In the genomic region with DNA sequence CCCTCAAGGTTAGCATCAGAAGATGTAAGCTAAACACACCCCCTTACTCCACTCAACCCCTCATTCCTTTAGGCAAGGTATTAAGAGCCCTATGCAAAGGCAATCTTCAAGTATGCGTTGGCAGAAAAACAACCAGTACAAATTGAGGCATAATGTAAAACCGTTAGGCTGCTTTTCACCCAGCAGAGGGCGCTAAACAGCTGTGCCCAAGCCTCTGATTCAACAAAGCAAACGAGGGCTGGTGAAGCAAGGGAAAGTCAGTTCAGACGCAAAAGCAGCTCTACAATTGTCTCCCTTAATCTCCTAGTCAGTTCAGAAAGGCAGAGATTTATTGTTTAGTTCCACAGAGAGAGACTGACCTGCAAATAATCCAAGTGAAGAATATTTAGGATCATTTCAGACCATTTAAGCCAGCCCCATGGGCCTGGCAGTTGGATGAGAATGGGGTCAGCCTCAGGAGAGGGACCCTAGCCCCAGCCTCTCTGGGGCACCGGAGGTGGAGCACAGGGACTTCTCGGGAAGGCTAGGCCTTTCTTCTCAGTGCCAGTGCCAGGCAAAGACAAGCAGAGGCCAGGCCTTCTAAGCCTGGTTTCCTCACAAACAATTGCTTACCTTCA, we compare ENCODE assay signal across 8 cellular contexts. TPM values are rescaled to one million over a fixed set of nuclear protein-coding genes. Genes with fewer than 3 reads are reported as not detected.
DNase-seq lines count a peak whose midpoint lies in the region; ATAC-seq and TF ChIP-seq lines count a peak whose summit lies in the region.

No MANE protein-coding gene starts in this region.

- no peak overlapping the region for H3K4me3 ChIP-seq in right lobe of liver

- no peaks in the 10 kb centered on the region for H3K27me3 ChIP-seq in right lobe of liver

- TF ChIP-seq POLR2A in right lobe of liver (IDR thresholded peaks at IDR 0.05) = no peak

- no peaks in the 10 kb centered on the region for H3K36me3 ChIP-seq in right lobe of liver

- peaks cover 0 to 52% (median 3%) of the 10 kb centered on the region in 4 donors for H3K4me1 ChIP-seq in right lobe of liver

- H3K27ac Mint-ChIP-seq in activated CD4-positive, alpha-beta T cell treated with anti-CD3 and anti-CD28 coated beads, Interleukin-2, amount 10 ng/mL, durations not matched to agents 7 days and 5 days = no peak overlapping the region

- peaks cover 37% of the 10 kb centered on the region for H3K4me1 Mint-ChIP-seq in activated CD4-positive, alpha-beta T cell treated with anti-CD3 and anti-CD28 coated beads, Interleukin-2, amount 10 ng/mL, durations not matched to agents 7 days and 5 days

- H3K4me3 Mint-ChIP-seq in activated CD4-positive, alpha-beta T cell treated with anti-CD3 and anti-CD28 coated beads, Interleukin-2, amount 10 ng/mL, durations not matched to agents 7 days and 5 days = no peak overlapping the region

- intact Hi-C loops in right lobe of liver (cut with DNase I) = no loop called here

- H3K9me3 ChIP-seq in right lobe of liver = no peaks in the 10 kb centered on the region

- no peaks in the 10 kb centered on the region for H3K27me3 Mint-ChIP-seq in activated CD4-positive, alpha-beta T cell treated with anti-CD3 and anti-CD28 coated beads, Interleukin-2, amount 10 ng/mL, durations not matched to agents 7 days and 5 days

- TF ChIP-seq CTCF in right lobe of liver (IDR thresholded peaks at IDR 0.05) = peak; percentile 87 to 94 (median 93)

- WGBS in right lobe of liver (ENCODE audit: insufficient coverage, low coverage, low lambda C conversion rate, missing lambda C conversion rate) = 2% methylated on average over 6 of the region's 7 CpGs

- peaks cover 3% of the 10 kb centered on the region for H3K36me3 Mint-ChIP-seq in activated CD4-positive, alpha-beta T cell treated with anti-CD3 and anti-CD28 coated beads, Interleukin-2, amount 10 ng/mL, durations not matched to agents 7 days and 5 days (ENCODE audit: low read depth)

- CTCF ChIA-PET in activated CD4-positive, alpha-beta T cell treated with anti-CD3 and anti-CD28 coated beads, Interleukin-2, amount 10 ng/mL, durations not matched to agents 7 days and 5 days (lab: Charles Lee) = interaction anchor here (0.6 to 1.8 kb wide), 14 partner anchors 9 to 271 kb away, joined by 3 to 9 read pairs (median 4); partner anchors contain the start of genes DCAF5 and EXD2

- peak; percentile 65 for ATAC-seq in HG03175 (IDR thresholded peaks at IDR 0.05; ENCODE audit: unreplicated experiment)
- peak; percentile 90 to 95 (median 92) for ATAC-seq in right lobe of liver
- no peak for ATAC-seq in GM18502 (IDR thresholded peaks at IDR 0.05; ENCODE audit: poor library complexity, unreplicated experiment)

- POLR2A ChIA-PET in activated CD4-positive, alpha-beta T cell treated with anti-CD3 and anti-CD28 coated beads, Interleukin-2, amount 10 ng/mL, durations not matched to agents 7 days and 5 days (lab: Charles Lee) = interaction anchor here (0.6 kb wide), 1 partner anchor 23 kb away, joined by 3 read pairs; the partner anchor contains the start of gene DCAF5

- peak; percentile 63 for DNase-seq in DMS53 treated with DMSO at 0.1 percent for 48 hours (lab: John Stamatoyannopoulos, UW; ENCODE audit: unreplicated experiment)
- peak; percentile 53 to 87 for DNase-seq in NCI-H526 (lab: John Stamatoyannopoulos, UW)
- peak; percentile 81 for DNase-seq in activated CD4-positive, alpha-beta T cell treated with anti-CD3 and anti-CD28 coated beads, Interleukin-2, amount 10 ng/mL, durations not matched to agents 7 days and 5 days
- DNase-seq in dermis blood vessel endothelial cell = peak; percentile 93
- DNase-seq in right lobe of liver = peak; percentile 60 to 75 (median 67)
- peak; percentile 54 to 68 for DNase-seq in stimulated activated CD4-positive, alpha-beta T cell treated with anti-CD3 and anti-CD28 coated beads, Interleukin-4, amount 100 ng/mL, for 4 hours

- H3K9me3 Mint-ChIP-seq in activated CD4-positive, alpha-beta T cell treated with anti-CD3 and anti-CD28 coated beads, Interleukin-2, amount 10 ng/mL, durations not matched to agents 7 days and 5 days = no peaks in the 10 kb centered on the region

- peak overlapping the region in 1 of 3 donors; percentile 33 for H3K27ac ChIP-seq in right lobe of liver

RNA-seq across cellular contexts. Expression of gene DCAF5, which starts 23.5 kb away (rescaled TPM):
- total RNA-seq in activated CD4-positive, alpha-beta T cell treated with anti-CD3 and anti-CD28 coated beads, Interleukin-2, amount 10 ng/mL, durations not matched to agents 7 days and 5 days = 10 to 100 TPM; 44.6 to 48.9 TPM
- total RNA-seq in dermis blood vessel endothelial cell (13.6 and 17.4 TPM in 2 replicates), right lobe of liver (10 to 100 TPM; 21.8 to 31.4 (median 28.0) TPM)
